In genomic region chr12:8949525-8950286, GRCh38 we compare ENCODE assay signal across 1 cellular context.
TF ChIP-seq lines count a peak whose summit lies in the region.

Gene M6PR, minus strand, starts transcription at chr12:8949645. Its CDS starts 3,241 bp downstream, at chr12:8946404.

TF ChIP-seq in K562, 482 proteins besides CTCF, POLR2A, EP300 and RAD21 (continued from another document and continues in another):
- TF ChIP-seq E2F8 (IDR thresholded peaks at IDR 0.05; ENCODE audit: low read depth, partially characterized antibody) (peak; percentile 60), JUND (IDR thresholded peaks at IDR 0.05; ENCODE audit: borderline replicate concordance, low read depth, low read length) (0 out of 2 replicates have a peak, but pooled peaks have one; percentile 8), JUND (tag; IDR thresholded peaks at IDR 0.05; ENCODE audit: borderline replicate concordance, low read depth, low read length) (no peak), ZNF23 (CRISPR knock-in tag; IDR thresholded peaks at IDR 0.05) (no peak), SIRT6 (IDR thresholded peaks at IDR 0.05; ENCODE audit: low read depth, low read length) (no peak), MAFG (tag; conservative IDR thresholded peaks at IDR 0.05) (no peak), PYGO2 (tag; IDR thresholded peaks at IDR 0.05) (no peak), KDM2B (CRISPR knock-in tag; IDR thresholded peaks at IDR 0.05) (no peak; the same call in 1 of the 2 replicates), E2F3 (CRISPR knock-in tag; IDR thresholded peaks at IDR 0.05) (no peak), NONO (IDR thresholded peaks at IDR 0.05; ENCODE audit: low read depth in 2 of 2, low read length in 1 of 2) (no peak), ETS1 (conservative IDR thresholded peaks at IDR 0.05; ENCODE audit: control insufficient read depth, low read depth, low read length) (peak; percentile 50; the same call in 1 of the 2 replicates), FOXA1 (IDR thresholded peaks at IDR 0.05; ENCODE audit: borderline replicate concordance) (no peak), SOX6 (IDR thresholded peaks at IDR 0.05) (peak; percentile 44; the same call in 1 of the 2 replicates), NFXL1 (CRISPR knock-in tag; IDR thresholded peaks at IDR 0.05) (no peak), CREBBP (IDR thresholded peaks at IDR 0.05; ENCODE audit: low read depth, low read length) (no peak), NFE2L1 (tag; IDR thresholded peaks at IDR 0.05; ENCODE audit: borderline replicate concordance, low read depth) (no peak), POLR2AphosphoS5 (IDR thresholded peaks at IDR 0.05; ENCODE audit: control insufficient read depth, insufficient read depth, low read depth, low read length) (peak; percentile 64), GATAD2A (IDR thresholded peaks at IDR 0.05) (no peak), DMBX1 (CRISPR knock-in tag; IDR thresholded peaks at IDR 0.05; ENCODE audit: borderline replicate concordance) (peak; percentile 30; the same call in 1 of the 2 replicates), PTBP1 (IDR thresholded peaks at IDR 0.05; ENCODE audit: low read depth, low read length) (no peak), CBX5 (IDR thresholded peaks at IDR 0.05; ENCODE audit: borderline replicate concordance, low read depth) (no peak), HNRNPL (IDR thresholded peaks at IDR 0.05; ENCODE audit: low read depth, low read length) (no peak), OTX1 (CRISPR knock-in tag; IDR thresholded peaks at IDR 0.05) (no peak), NR2C1 (IDR thresholded peaks at IDR 0.05) (peak; percentile 61), NR2C1 (tag; IDR thresholded peaks at IDR 0.05) (peak; percentile 81), USF2 (CRISPR knock-in tag; IDR thresholded peaks at IDR 0.05) (peak; percentile 85), GATA2 (CRISPR knock-in tag; IDR thresholded peaks at IDR 0.05) (no peak), BHLHE40 (IDR thresholded peaks at IDR 0.05; ENCODE audit: low read length) (peak; percentile 82), MTF1 (CRISPR knock-in tag; IDR thresholded peaks at IDR 0.05; ENCODE audit: borderline replicate concordance) (no peak), NR0B1 (IDR thresholded peaks at IDR 0.05; ENCODE audit: partially characterized antibody) (no peak), ZNF639 (CRISPR knock-in tag; conservative IDR thresholded peaks at IDR 0.05 in 1 of 2, IDR thresholded peaks at IDR 0.05 in 1 of 2) (no peak; a peak in 1 of 4 replicates), GABPA (tag; conservative IDR thresholded peaks at IDR 0.05; ENCODE audit: low read depth) (peak; percentile 97), ZNF589 (CRISPR knock-in tag; IDR thresholded peaks at IDR 0.05; ENCODE audit: low read depth) (no peak), MNT (conservative IDR thresholded peaks at IDR 0.05) (peak; percentile 79 to 91), E2F6 (IDR thresholded peaks at IDR 0.05; ENCODE audit: borderline replicate concordance in 1 of 2, extremely low read depth in 1 of 2, insufficient read depth in 1 of 2, insufficient read length in 1 of 2, low read depth in 1 of 2, low read length in 1 of 2, poor library complexity in 1 of 2, severe bottlenecking in 1 of 2) (peak; percentile 75 to 81), ZFP36 (IDR thresholded peaks at IDR 0.05; ENCODE audit: low read depth, low read length, partially characterized antibody) (no peak), RCOR1 (IDR thresholded peaks at IDR 0.05; ENCODE audit: borderline replicate concordance in 1 of 2, low read depth in 2 of 2, low read length in 2 of 2) (no peak), CBFA2T3 (IDR thresholded peaks at IDR 0.05) (0 out of 2 replicates have a peak, but pooled peaks have one; percentile 12), HEY1 (CRISPR knock-in tag; IDR thresholded peaks at IDR 0.05; ENCODE audit: borderline replicate concordance) (no peak), ZNF551 (CRISPR knock-in tag; IDR thresholded peaks at IDR 0.05) (no peak), VEZF1 (CRISPR knock-in tag; IDR thresholded peaks at IDR 0.05) (peak; percentile 54), HDAC2 (IDR thresholded peaks at IDR 0.05) (peak; percentile 21; the same call in 1 of the 2 replicates), SRSF1 (IDR thresholded peaks at IDR 0.05; ENCODE audit: low read depth, low read length) (no peak), GABPB2 (CRISPR knock-in tag; conservative IDR thresholded peaks at IDR 0.05) (no peak)
